Comparison of ENCODE assay signal across 27 cellular contexts in genomic region chr2:173713904-173714555, GRCh38.
DNase-seq lines count a peak whose midpoint lies in the region; ATAC-seq, FAIRE-seq and TF ChIP-seq lines count a peak whose summit lies in the region.
"Had no signal": no experiment of that assay in that cellular context is flagged by ENCODE, and none has a peak within 500 bp of the region (broad histone marks: within the 10 kb centered on the region; RNA-seq: fewer than 3 reads in every experiment).

No MANE protein-coding gene starts in this region.

- CTCF ChIA-PET in CD4-positive, alpha-beta T cell (lab: Charles Lee): no interaction called here

- no peak overlapping the region for H3K18ac ChIP-seq in neuronal stem cell (ENCODE audit: low read length)

- H3K27ac Mint-ChIP-seq in CD4-positive, alpha-beta T cell: no peak overlapping the region
- H3K27ac Mint-ChIP-seq in T-helper 17 cell: no peak overlapping the region
- H3K27ac Mint-ChIP-seq: B cell had no signal

- H3K36me3 ChIP-seq in bronchial epithelial cell (ENCODE audit: control insufficient read depth, insufficient read depth, low read length) (no peaks in the 10 kb centered on the region), neuronal stem cell (replicated peaks in 1 of 2; ENCODE audit: control insufficient read depth in 2 of 2, insufficient read depth in 2 of 2, low read length in 2 of 2) (no peaks in the 10 kb centered on the region)
- H3K36me3 ChIP-seq: SJSA1 had no signal

- H3K27me3 ChIP-seq in bronchial epithelial cell (ENCODE audit: control insufficient read depth, insufficient read depth, low read length) (peaks cover 4% of the 10 kb centered on the region), neuronal stem cell (ENCODE audit: control insufficient read depth in 3 of 3, insufficient read depth in 3 of 3, low read depth in 1 of 3, low read length in 3 of 3) (no peaks in the 10 kb centered on the region)
- H3K27me3 ChIP-seq in CD4-positive, alpha-beta T cell (ENCODE audit: control insufficient read depth, insufficient read depth, low read length): peaks cover 8% of the 10 kb centered on the region
- H3K27me3 ChIP-seq: SJSA1 had no signal

- no peak overlapping the region for H4K91ac ChIP-seq in neuronal stem cell (ENCODE audit: low read depth, low read length, poor library complexity)

- no peak overlapping the region for H3K9ac ChIP-seq in neuronal stem cell (ENCODE audit: low read depth, low read length, poor library complexity)

- H2BK120ac ChIP-seq in neuronal stem cell (ENCODE audit: low read depth, low read length): no peak overlapping the region

- H2BK5ac ChIP-seq in neuronal stem cell (ENCODE audit: low read length): no peak overlapping the region

- WGBS in neuronal stem cell (ENCODE audit: extremely low coverage in 2 of 2, insufficient read length in 2 of 2, insufficient replicate concordance in 1 of 2), 2 donors: no CpG with 5 or more reads among the region's 4 CpGs

- H3K4me1 ChIP-seq in neuronal stem cell (ENCODE audit: control insufficient read depth in 2 of 2, insufficient read depth in 1 of 2, low read depth in 1 of 2, low read length in 2 of 2): peaks cover 0 to 10% of the 10 kb centered on the region in 2 donors
- H3K4me1 ChIP-seq: SJSA1 had no signal

- no peak overlapping the region for H3K23ac ChIP-seq in neuronal stem cell (ENCODE audit: low read depth, low read length, poor library complexity)

- peaks cover 41% of the 10 kb centered on the region for H3K27me3 Mint-ChIP-seq in CD4-positive, alpha-beta T cell
- H3K27me3 Mint-ChIP-seq in T-helper 17 cell: peaks cover 33% of the 10 kb centered on the region

- H2BK15ac ChIP-seq in neuronal stem cell (ENCODE audit: low read length): no peak overlapping the region

- H3K27ac ChIP-seq in CD4-positive, alpha-beta T cell (ENCODE audit: low read depth, low read length): no peak overlapping the region
- no peak overlapping the region for H3K27ac ChIP-seq in neuronal stem cell (replicated peaks; ENCODE audit: low read length)
- H3K27ac ChIP-seq: 22Rv1, C4-2B, SJSA1 had no signal

- no peak overlapping the region for H2BK12ac ChIP-seq in neuronal stem cell (ENCODE audit: low read length)

- H3K4me3 ChIP-seq in bronchial epithelial cell (ENCODE audit: low read depth, low read length) (no peak overlapping the region), neuronal stem cell (ENCODE audit: low read length in 2 of 2) (no peak overlapping the region)
- H3K4me3 ChIP-seq: SJSA1 had no signal

- intact Hi-C loops in CD4-positive, alpha-beta T cell (cut with DNase I, micrococcal nuclease): no loop called here

- H3K9me3 Mint-ChIP-seq in CD4-positive, alpha-beta T cell: no peaks in the 10 kb centered on the region

- no peaks in the 10 kb centered on the region for H3K9me3 ChIP-seq in CD4-positive, alpha-beta T cell (ENCODE audit: control insufficient read depth, low read length)
- H3K9me3 ChIP-seq in T-helper 17 cell (ENCODE audit: control insufficient read depth, low read length, poor library complexity, severe bottlenecking): no peaks in the 10 kb centered on the region
- no peaks in the 10 kb centered on the region for H3K9me3 ChIP-seq in neuronal stem cell (replicated peaks in 1 of 2; ENCODE audit: control insufficient read depth in 2 of 2, insufficient read depth in 1 of 2, low read depth in 1 of 2, low read length in 2 of 2)
- H3K9me3 ChIP-seq: SJSA1 had no signal

- H3K14ac ChIP-seq in neuronal stem cell (ENCODE audit: low read length): no peak overlapping the region

- no peak overlapping the region for H4K8ac ChIP-seq in neuronal stem cell (ENCODE audit: low read depth, low read length)

- TF ChIP-seq CTCF in bronchial epithelial cell (IDR thresholded peaks at IDR 0.05; ENCODE audit: insufficient read depth, low read length, severe bottlenecking): no peak
- no peak for TF ChIP-seq CTCF in CD4-positive, alpha-beta T cell (IDR thresholded peaks at IDR 0.05)

- DNase-seq in DMS53 (lab: John Stamatoyannopoulos, UW) (peak; percentile 18), DMS53 treated with DMSO at 0.1 percent for 48 hours (lab: John Stamatoyannopoulos, UW; ENCODE audit: unreplicated experiment) (no peak), NCI-H446 treated with DMSO at 0.1 percent for 48 hours (lab: John Stamatoyannopoulos, UW) (peak; percentile 44), bronchial epithelial cell (ENCODE audit: low read depth) (peak; percentile 70), GF-D8 (lab: John Stamatoyannopoulos, UW) (no peak), T-helper 17 cell (no peak), neuronal stem cell (ENCODE audit: low spot score) (no peak)
- DNase-seq in CD4-positive, alpha-beta T cell: no peak
- DNase-seq: Calu3, EL, GDM1, Karpas-422, NCI-H1092 treated with DMSO at 0.1 percent for 48 hours, NCI-H1436, NCI-H1930, NCI-H2107, NCI-H748 treated with DMSO at 0.1 percent for 48 hours, Right ventricle myocardium superior, RPMI8226, T-helper 1 cell had no signal

- POLR2A ChIA-PET in CD4-positive, alpha-beta T cell (lab: Charles Lee): no interaction called here

- ATAC-seq in CD4-positive, alpha-beta T cell (ENCODE audit: poor library complexity): no peak
- ATAC-seq in T-helper 17 cell: no peak
- ATAC-seq: HepG2 had no signal

- no peak overlapping the region for H2AK5ac ChIP-seq in neuronal stem cell (ENCODE audit: low read depth, low read length)

- no peak overlapping the region for H3K4me2 ChIP-seq in neuronal stem cell (ENCODE audit: insufficient read depth, low read length, poor library complexity, severe bottlenecking)

- no peak for FAIRE-seq in bronchial epithelial cell (lab: Jason Lieb, UNC)
- FAIRE-seq: GM12892, H54, HepG2 had no signal

- H3K79me1 ChIP-seq in neuronal stem cell (ENCODE audit: low read depth, low read length): no peaks in the 10 kb centered on the region

- no peak overlapping the region for H3K4ac ChIP-seq in neuronal stem cell (ENCODE audit: low read length)

- no peaks in the 10 kb centered on the region for H3K36me3 Mint-ChIP-seq in CD4-positive, alpha-beta T cell (ENCODE audit: low read depth)
- peaks cover 2% of the 10 kb centered on the region for H3K36me3 Mint-ChIP-seq in T-helper 17 cell (ENCODE audit: low read depth)

- H2AFZ ChIP-seq in neuronal stem cell (ENCODE audit: low read length): no peak overlapping the region

- H3K4me3 Mint-ChIP-seq in CD4-positive, alpha-beta T cell: no peak overlapping the region
- H3K4me3 Mint-ChIP-seq in T-helper 17 cell: no peak overlapping the region
- H3K4me3 Mint-ChIP-seq: B cell had no signal

- no peaks in the 10 kb centered on the region for H3K4me1 Mint-ChIP-seq in CD4-positive, alpha-beta T cell (ENCODE audit: low read depth)
- no peaks in the 10 kb centered on the region for H3K4me1 Mint-ChIP-seq in T-helper 17 cell
- H3K4me1 Mint-ChIP-seq: B cell had no signal

Comparison
In these comparisons a context has a peak if more than half of its experiments do, and no peak if none do; other contexts are left out.
1. DNase-seq: peak in DMS53 (single experiment), NCI-H446 treated with DMSO at 0.1 percent for 48 hours (single experiment) and bronchial epithelial cell (single experiment); none in DMS53 treated with DMSO at 0.1 percent for 48 hours (single experiment), GF-D8 (single experiment), CD4-positive, alpha-beta T cell (0 of 10), T-helper 17 cell (0 of 3) and neuronal stem cell (single experiment).